Comparison of ENCODE assay signal across 2 cellular contexts in the genomic region with DNA sequence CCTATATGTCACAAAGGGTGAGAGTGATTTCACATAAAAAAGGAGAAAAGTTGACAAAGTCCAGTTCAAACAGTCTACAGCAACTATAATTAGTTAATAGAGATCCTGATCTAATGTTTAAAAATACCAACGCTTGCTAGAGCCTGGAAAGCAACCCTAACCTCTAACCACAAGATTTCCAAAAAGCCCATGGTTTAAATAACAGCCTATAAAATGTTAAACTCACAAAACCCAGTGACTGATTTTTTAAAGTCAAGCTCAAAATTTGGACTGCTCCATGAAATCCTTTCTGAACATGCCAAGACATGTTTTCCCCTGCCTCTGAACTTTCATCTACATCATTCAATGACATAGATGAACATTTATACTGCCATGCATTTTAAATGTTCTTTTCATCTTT.
TF ChIP-seq lines count a peak whose summit lies in the region.

No MANE protein-coding gene starts in this region.

TF ChIP-seq in IMR-90, 13 proteins besides CTCF, POLR2A, EP300 and RAD21:
- TF ChIP-seq, protein P1, sequence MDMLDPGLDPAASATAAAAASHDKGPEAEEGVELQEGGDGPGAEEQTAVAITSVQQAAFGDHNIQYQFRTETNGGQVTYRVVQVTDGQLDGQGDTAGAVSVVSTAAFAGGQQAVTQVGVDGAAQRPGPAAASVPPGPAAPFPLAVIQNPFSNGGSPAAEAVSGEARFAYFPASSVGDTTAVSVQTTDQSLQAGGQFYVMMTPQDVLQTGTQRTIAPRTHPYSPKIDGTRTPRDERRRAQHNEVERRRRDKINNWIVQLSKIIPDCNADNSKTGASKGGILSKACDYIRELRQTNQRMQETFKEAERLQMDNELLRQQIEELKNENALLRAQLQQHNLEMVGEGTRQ (IDR thresholded peaks at IDR 0.05; ENCODE audit: low read depth, low read length) = no peak
- TF ChIP-seq BHLHE40 (IDR thresholded peaks at IDR 0.05; ENCODE audit: low read depth, low read length) (no peak), RFX5 (IDR thresholded peaks at IDR 0.05; ENCODE audit: low read depth, low read length) (no peak), MAZ (IDR thresholded peaks at IDR 0.05; ENCODE audit: borderline replicate concordance, low read depth, low read length) (no peak), MAFK (IDR thresholded peaks at IDR 0.05; ENCODE audit: low read depth, low read length) (no peak), FOS (IDR thresholded peaks at IDR 0.05; ENCODE audit: low read depth, low read length) (no peak), CHD1 (IDR thresholded peaks at IDR 0.05; ENCODE audit: low read depth, low read length) (no peak)

TF ChIP-seq in H1, 55 proteins besides CTCF, POLR2A, EP300 and RAD21:
- TF ChIP-seq KDM1A (IDR thresholded peaks at IDR 0.05; ENCODE audit: borderline replicate concordance, low read length) = no peak
- TF ChIP-seq, protein P2, sequence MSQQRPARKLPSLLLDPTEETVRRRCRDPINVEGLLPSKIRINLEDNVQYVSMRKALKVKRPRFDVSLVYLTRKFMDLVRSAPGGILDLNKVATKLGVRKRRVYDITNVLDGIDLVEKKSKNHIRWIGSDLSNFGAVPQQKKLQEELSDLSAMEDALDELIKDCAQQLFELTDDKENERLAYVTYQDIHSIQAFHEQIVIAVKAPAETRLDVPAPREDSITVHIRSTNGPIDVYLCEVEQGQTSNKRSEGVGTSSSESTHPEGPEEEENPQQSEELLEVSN (IDR thresholded peaks at IDR 0.05) = no peak
- TF ChIP-seq, protein P3, sequence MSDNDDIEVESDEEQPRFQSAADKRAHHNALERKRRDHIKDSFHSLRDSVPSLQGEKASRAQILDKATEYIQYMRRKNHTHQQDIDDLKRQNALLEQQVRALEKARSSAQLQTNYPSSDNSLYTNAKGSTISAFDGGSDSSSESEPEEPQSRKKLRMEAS (IDR thresholded peaks at IDR 0.05) = no peak
- no peak for TF ChIP-seq BRCA1 (IDR thresholded peaks at IDR 0.05; ENCODE audit: low read depth, low read length)
- TF ChIP-seq TEAD4 (IDR thresholded peaks at IDR 0.05; ENCODE audit: low read depth, low read length) = no peak
- TF ChIP-seq SIN3A (conservative IDR thresholded peaks at IDR 0.05 in 1 of 2, IDR thresholded peaks at IDR 0.05 in 1 of 2; ENCODE audit: low read depth in 1 of 2, low read length in 2 of 2) = no peak
- no peak for TF ChIP-seq POU5F1 (IDR thresholded peaks at IDR 0.05; ENCODE audit: low read depth, low read length)
- no peak for TF ChIP-seq JUN (IDR thresholded peaks at IDR 0.05; ENCODE audit: low read depth, low read length)
- TF ChIP-seq, protein P4, sequence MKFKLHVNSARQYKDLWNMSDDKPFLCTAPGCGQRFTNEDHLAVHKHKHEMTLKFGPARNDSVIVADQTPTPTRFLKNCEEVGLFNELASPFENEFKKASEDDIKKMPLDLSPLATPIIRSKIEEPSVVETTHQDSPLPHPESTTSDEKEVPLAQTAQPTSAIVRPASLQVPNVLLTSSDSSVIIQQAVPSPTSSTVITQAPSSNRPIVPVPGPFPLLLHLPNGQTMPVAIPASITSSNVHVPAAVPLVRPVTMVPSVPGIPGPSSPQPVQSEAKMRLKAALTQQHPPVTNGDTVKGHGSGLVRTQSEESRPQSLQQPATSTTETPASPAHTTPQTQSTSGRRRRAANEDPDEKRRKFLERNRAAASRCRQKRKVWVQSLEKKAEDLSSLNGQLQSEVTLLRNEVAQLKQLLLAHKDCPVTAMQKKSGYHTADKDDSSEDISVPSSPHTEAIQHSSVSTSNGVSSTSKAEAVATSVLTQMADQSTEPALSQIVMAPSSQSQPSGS (IDR thresholded peaks at IDR 0.05; ENCODE audit: low read length) = no peak
- TF ChIP-seq RXRA (IDR thresholded peaks at IDR 0.05; ENCODE audit: insufficient read depth, low read depth, low read length) = no peak
- TF ChIP-seq TAF1 (IDR thresholded peaks at IDR 0.05; ENCODE audit: low read depth, low read length) = no peak
- TF ChIP-seq GTF2F1 (IDR thresholded peaks at IDR 0.05; ENCODE audit: borderline replicate concordance, low read depth, low read length) = no peak
- no peak for TF ChIP-seq EZH2 (IDR thresholded peaks at IDR 0.05; ENCODE audit: low read depth, low read length, severe bottlenecking)
- no peak for TF ChIP-seq SIX5 (IDR thresholded peaks at IDR 0.05; ENCODE audit: low read depth, low read length)
- TF ChIP-seq PHF8 (conservative IDR thresholded peaks at IDR 0.05; ENCODE audit: low read depth, low read length) = no peak
- TF ChIP-seq HDAC6 (IDR thresholded peaks at IDR 0.05; ENCODE audit: low read depth, low read length) = no peak
